In the genomic region with DNA sequence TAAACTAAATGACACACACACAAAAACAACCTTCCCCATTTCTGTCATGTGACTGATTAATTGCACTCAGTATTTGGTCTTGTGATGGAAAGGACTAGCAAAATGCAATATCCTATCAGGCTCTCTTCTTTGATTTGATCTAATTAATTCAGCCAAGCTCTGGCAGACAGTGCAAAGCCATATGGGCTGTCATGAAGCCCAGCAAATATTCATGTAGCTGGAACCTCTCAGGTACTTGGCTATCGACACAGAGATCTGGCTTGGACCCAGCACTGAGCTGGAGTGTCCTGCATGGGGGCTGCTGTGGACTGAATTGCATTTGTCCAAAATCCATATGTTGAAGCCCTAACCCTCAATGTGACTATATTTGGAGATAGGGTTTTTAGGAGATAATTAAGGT, we compare ENCODE assay signal across 14 cellular contexts.
DNase-seq lines count a peak whose midpoint lies in the region; TF ChIP-seq lines count a peak whose summit lies in the region.
"Had no signal": no experiment of that assay in that cellular context is flagged by ENCODE, and none has a peak within 500 bp of the region (broad histone marks: within the 10 kb centered on the region; RNA-seq: fewer than 3 reads in every experiment).

No MANE protein-coding gene starts in this region.

- H3K36me3 Mint-ChIP-seq in CD14-positive monocyte: no peaks in the 10 kb centered on the region

- H4K20me1 ChIP-seq in GM23248 (ENCODE audit: insufficient read depth): no peaks in the 10 kb centered on the region

- no peaks in the 10 kb centered on the region for H3K27me3 ChIP-seq in GM23248 (replicated peaks; ENCODE audit: insufficient read depth)
- H3K27me3 ChIP-seq: Peyer's patch had no signal

- WGBS in GM23248 (ENCODE audit: low coverage in 1 of 2, low lambda C conversion rate in 2 of 2, missing lambda C conversion rate in 2 of 2), 2 experiments: 50 to 55% methylated on average over 1 of the region's 1 CpG

- no peak overlapping the region for H3K4me3 ChIP-seq in GM23248
- H3K4me3 ChIP-seq: Peyer's patch had no signal

- H3K79me2 ChIP-seq in GM23248 (ENCODE audit: insufficient read depth): no peaks in the 10 kb centered on the region

- peaks cover 6% of the 10 kb centered on the region for H3K4me1 Mint-ChIP-seq in CD14-positive monocyte
- H3K4me1 Mint-ChIP-seq: T-helper 17 cell had no signal

- H3K9ac ChIP-seq in GM23248: no peak overlapping the region

- H2AFZ ChIP-seq in GM23248: no peak overlapping the region

- H3K9me3 ChIP-seq in GM23248 (ENCODE audit: low read depth): no peaks in the 10 kb centered on the region
- H3K9me3 ChIP-seq: Peyer's patch had no signal

- no peaks in the 10 kb centered on the region for H3K4me1 ChIP-seq in GM23248 (ENCODE audit: insufficient read depth)
- H3K4me1 ChIP-seq: Peyer's patch had no signal

- H3K4me3 Mint-ChIP-seq in CD14-positive monocyte: no peak overlapping the region
- H3K4me3 Mint-ChIP-seq: CD4-positive, alpha-beta T cell; T-helper 17 cell had no signal

- intact Hi-C loops in CD14-positive monocyte (cut with micrococcal nuclease): no loop called here

- no peaks in the 10 kb centered on the region for H3K36me3 ChIP-seq in GM23248 (ENCODE audit: low read depth)
- H3K36me3 ChIP-seq: Peyer's patch had no signal

- H3K27ac ChIP-seq in GM23248: peak overlapping the region; percentile 9; the same call in 1 of the 2 replicates
- H3K27ac ChIP-seq: Peyer's patch had no signal

- in situ Hi-C loops in GM23248 (cut with MboI): no loop called here

- TF ChIP-seq CTCF in CD14-positive monocyte (IDR thresholded peaks at IDR 0.05): no peak

- H3K9me3 Mint-ChIP-seq in CD14-positive monocyte: peaks cover 3 to 16% (median 9%) of the 10 kb centered on the region in 7 donors

- H3K27ac Mint-ChIP-seq in CD14-positive monocyte: no peak overlapping the region
- H3K27ac Mint-ChIP-seq: CD4-positive, alpha-beta T cell; T-helper 17 cell had no signal

- DNase-seq in COR-L47 (lab: John Stamatoyannopoulos, UW) (peak; percentile 27), GM23248 (no peak), NCI-H446 treated with DMSO at 0.1 percent for 48 hours (lab: John Stamatoyannopoulos, UW) (peak; percentile 99), cerebellar cortex (ENCODE audit: low spot score) (peak; percentile 94), DMS79 treated with DMSO at 0.1 percent for 48 hours (lab: John Stamatoyannopoulos, UW) (no peak), CD14-positive monocyte (ENCODE audit: low spot score) (no peak)
- no peak for DNase-seq in activated CD8-positive, alpha-beta memory T cell treated with anti-CD3 and anti-CD28 coated beads, Interleukin-2, amount 50 U/mL, for 48 hours
- DNase-seq in stimulated activated CD4-positive, alpha-beta T cell treated with anti-CD3 and anti-CD28 coated beads, Interleukin-2, amount 100 ng/mL, for 48 hours: no peak
- DNase-seq: CD4-positive, alpha-beta T cell; MM.1S; NCI-H1436 treated with DMSO at 0.1 percent for 48 hours; Peyer's patch; Right ventricle myocardium superior; T-helper 17 cell had no signal

- peaks cover 12% of the 10 kb centered on the region; the same call in 1 of the 2 replicates for H3F3A ChIP-seq in GM23248 (ENCODE audit: insufficient read depth)

- H3K27me3 Mint-ChIP-seq in CD14-positive monocyte (ENCODE audit: low read depth in 3 of 3): peaks cover 1 to 4% (median 3%) of the 10 kb centered on the region in 3 donors

- H3K9me2 ChIP-seq in GM23248 (ENCODE audit: insufficient read depth): no peaks in the 10 kb centered on the region

- no peak overlapping the region for H3K4me2 ChIP-seq in GM23248 (ENCODE audit: unreplicated experiment)

Comparison
In these comparisons a context has a peak if more than half of its experiments do, and no peak if none do; other contexts are left out.
1. DNase-seq: peak in COR-L47 (single experiment), NCI-H446 treated with DMSO at 0.1 percent for 48 hours (single experiment) and cerebellar cortex (single experiment); none in GM23248 (single experiment), activated CD8-positive, alpha-beta memory T cell treated with anti-CD3 and anti-CD28 coated beads, Interleukin-2, amount 50 U/mL, for 48 hours (single experiment), DMS79 treated with DMSO at 0.1 percent for 48 hours (single experiment), stimulated activated CD4-positive, alpha-beta T cell treated with anti-CD3 and anti-CD28 coated beads, Interleukin-2, amount 100 ng/mL, for 48 hours (0 of 2) and CD14-positive monocyte (single experiment).